In genomic region chr10:33106767-33107166, GRCh38 we compare ENCODE assay signal across 2 cellular contexts.
TF ChIP-seq lines count a peak whose summit lies in the region.

No MANE protein-coding gene starts in this region.

TF ChIP-seq in HepG2, 621 proteins besides CTCF, POLR2A, EP300 and RAD21:
- TF ChIP-seq ZBTB1 (CRISPR knock-in tag; IDR thresholded peaks at IDR 0.05; ENCODE audit: borderline replicate concordance) (no peak), RAD51 (IDR thresholded peaks at IDR 0.05; ENCODE audit: borderline replicate concordance) (no peak), THAP9 (CRISPR knock-in tag; IDR thresholded peaks at IDR 0.05; ENCODE audit: borderline replicate concordance) (no peak), CREM (IDR thresholded peaks at IDR 0.05) (no peak), CREM (CRISPR knock-in tag; IDR thresholded peaks at IDR 0.05) (no peak), CEBPB (IDR thresholded peaks at IDR 0.05; ENCODE audit: borderline replicate concordance, low read depth, low read length) (no peak), PCBP1 (IDR thresholded peaks at IDR 0.05; ENCODE audit: borderline replicate concordance, low read depth, low read length) (no peak), SETDB1 (CRISPR knock-in tag; IDR thresholded peaks at IDR 0.05; ENCODE audit: borderline replicate concordance) (no peak), CEBPG (CRISPR knock-in tag; IDR thresholded peaks at IDR 0.05) (no peak), ZSCAN22 (CRISPR knock-in tag; IDR thresholded peaks at IDR 0.05) (no peak), ATM (IDR thresholded peaks at IDR 0.05; ENCODE audit: borderline replicate concordance) (no peak), ZNF598 (CRISPR knock-in tag; IDR thresholded peaks at IDR 0.05; ENCODE audit: borderline replicate concordance) (no peak), NONO (IDR thresholded peaks at IDR 0.05) (no peak), NONO (CRISPR knock-in tag; conservative IDR thresholded peaks at IDR 0.05) (no peak), TFDP2 (CRISPR knock-in tag; IDR thresholded peaks at IDR 0.05) (no peak), PITX1 (CRISPR knock-in tag; IDR thresholded peaks at IDR 0.05) (no peak), ZSCAN25 (CRISPR knock-in tag; IDR thresholded peaks at IDR 0.05) (no peak), E2F1 (CRISPR knock-in tag; IDR thresholded peaks at IDR 0.05) (no peak), ZNF468 (CRISPR knock-in tag; IDR thresholded peaks at IDR 0.05) (no peak), ASH2L (IDR thresholded peaks at IDR 0.05; ENCODE audit: insufficient read length, low read depth, low read length) (no peak)

TF ChIP-seq in H1, 55 proteins besides CTCF, POLR2A, EP300 and RAD21:
- TF ChIP-seq EGR1 (IDR thresholded peaks at IDR 0.05; ENCODE audit: borderline replicate concordance, low read depth, low read length) (no peak), SUZ12 (IDR thresholded peaks at IDR 0.05; ENCODE audit: low read length) (no peak), SRF (IDR thresholded peaks at IDR 0.05; ENCODE audit: low read depth, low read length) (no peak), FOSL1 (IDR thresholded peaks at IDR 0.05; ENCODE audit: insufficient read depth, low read depth, low read length) (no peak), GABPA (IDR thresholded peaks at IDR 0.05; ENCODE audit: borderline replicate concordance, insufficient read depth, low read length) (no peak), RXRA (IDR thresholded peaks at IDR 0.05; ENCODE audit: insufficient read depth, low read depth, low read length) (no peak), BACH1 (IDR thresholded peaks at IDR 0.05; ENCODE audit: low read length) (no peak), ZNF274 (IDR thresholded peaks at IDR 0.05; ENCODE audit: borderline replicate concordance, extremely low read depth, low read length) (no peak), JUND (IDR thresholded peaks at IDR 0.05; ENCODE audit: low read length) (no peak), USF2 (IDR thresholded peaks at IDR 0.05; ENCODE audit: low read length) (no peak), ASH2L (IDR thresholded peaks at IDR 0.05; ENCODE audit: low read length) (no peak), KDM1A (IDR thresholded peaks at IDR 0.05; ENCODE audit: borderline replicate concordance, low read length) (no peak), POU5F1 (IDR thresholded peaks at IDR 0.05; ENCODE audit: low read depth, low read length) (no peak), CBX8 (IDR thresholded peaks at IDR 0.05; ENCODE audit: borderline replicate concordance, low read depth, low read length) (no peak), RFX5 (IDR thresholded peaks at IDR 0.05; ENCODE audit: borderline replicate concordance, low read depth, low read length) (no peak), JUN (IDR thresholded peaks at IDR 0.05; ENCODE audit: low read depth, low read length) (no peak), POLR2AphosphoS5 (IDR thresholded peaks at IDR 0.05; ENCODE audit: low read depth, low read length) (no peak), SP4 (IDR thresholded peaks at IDR 0.05; ENCODE audit: low read length) (no peak), HDAC6 (IDR thresholded peaks at IDR 0.05; ENCODE audit: low read depth, low read length) (no peak), ATF3 (IDR thresholded peaks at IDR 0.05; ENCODE audit: insufficient read depth, low read depth, low read length) (no peak)
